20 cellular contexts compared by ENCODE assay signal in genomic region chr22:47374901-47375575, GRCh38.
"Had no signal": no experiment of that assay in that cellular context is flagged by ENCODE, and none has a peak within 500 bp of the region (broad histone marks: within the 10 kb centered on the region; RNA-seq: fewer than 3 reads in every experiment).

No MANE protein-coding gene starts in this region.

- H3K27ac Mint-ChIP-seq: activated naive CD4-positive, alpha-beta T cell treated with anti-CD3 and anti-CD28 coated beads for 36 hours; activated T-cell treated with anti-CD3 and anti-CD28 coated beads, Interleukin-2, amount 50 U/mL, for 72 hours; nephron had no signal

- H3K4me3 Mint-ChIP-seq: activated naive CD4-positive, alpha-beta T cell treated with anti-CD3 and anti-CD28 coated beads for 36 hours; activated T-cell treated with anti-CD3 and anti-CD28 coated beads, Interleukin-2, amount 50 U/mL, for 72 hours; nephron had no signal

- H3K4me1 Mint-ChIP-seq: nephron had no signal

- H3K27ac ChIP-seq: esophagus muscularis mucosa, foreskin keratinocyte, heart left ventricle, prostate gland, SK-N-MC, thoracic aorta had no signal

- H3K4me1 ChIP-seq: esophagus muscularis mucosa, foreskin keratinocyte, heart left ventricle, prostate gland had no signal

- H3K9me3 ChIP-seq: esophagus muscularis mucosa, heart left ventricle, prostate gland, thoracic aorta had no signal

- DNase-seq: activated CD4-positive, alpha-beta T cell treated with anti-CD3 and anti-CD28 coated beads for 4 hours; activated CD4-positive, alpha-beta T cell treated with anti-CD3 and anti-CD28 coated beads, Interleukin-2, amount 50 U/mL, for 4 hours; activated naive CD4-positive, alpha-beta T cell treated with anti-CD3 and anti-CD28 coated beads for 36 hours; activated T-cell treated with anti-CD3 and anti-CD28 coated beads, Interleukin-2, amount 50 U/mL, for 72 hours; amygdala; central memory CD4-positive, alpha-beta T cell; dermis blood vessel endothelial cell; effector CD4-positive, alpha-beta T cell; foreskin keratinocyte; hypothalamus; kidney glomerular epithelial cell; stimulated activated naive CD8-positive, alpha-beta T cell treated with anti-CD3 and anti-CD28 coated beads, Interleukin-15, Interleukin-2, amounts not matched to agents 100 U/mL and 50 U/mL, for 24 hours had no signal

- ATAC-seq: activated T-cell treated with anti-CD3 and anti-CD28 coated beads, Interleukin-2, amount 50 U/mL, for 72 hours; foreskin keratinocyte; heart left ventricle; left lobe of liver; stimulated activated naive CD8-positive, alpha-beta T cell treated with anti-CD3 and anti-CD28 coated beads, Interleukin-15, Interleukin-2, amounts not matched to agents 100 U/mL and 50 U/mL, for 24 hours had no signal

- H3K36me3 ChIP-seq: esophagus muscularis mucosa, heart left ventricle, prostate gland, thoracic aorta had no signal

- H3K4me3 ChIP-seq: esophagus muscularis mucosa, heart left ventricle, lung, prostate gland, SK-N-MC, thoracic aorta had no signal

- H3K27me3 ChIP-seq: foreskin keratinocyte had no signal
